Comparison of ENCODE assay signal across 30 cellular contexts in genomic region chr20:51791626-51792025, GRCh38. TPM values are rescaled to one million over a fixed set of nuclear protein-coding genes. Genes with fewer than 3 reads are reported as not detected.
"Had no signal": no experiment of that assay in that cellular context is flagged by ENCODE, and none has a peak within 500 bp of the region (broad histone marks: within the 10 kb centered on the region; RNA-seq: fewer than 3 reads in every experiment).

No MANE protein-coding gene starts in this region.

- H3K9me3 ChIP-seq: breast epithelium, colonic mucosa, esophagus squamous epithelium, gastroesophageal sphincter, heart right ventricle had no signal

- H3K27me3 ChIP-seq: breast epithelium, cardiac muscle cell, colonic mucosa had no signal

- DNase-seq: activated CD4-positive, alpha-beta T cell treated with anti-CD3 and anti-CD28 coated beads for 1 hour; activated CD4-positive, alpha-beta T cell treated with anti-CD3 and anti-CD28 coated beads for 4 hours; activated CD4-positive, alpha-beta T cell treated with anti-CD3 and anti-CD28 coated beads, Interleukin-2, amount 50 U/mL, for 1 hour; activated CD4-positive, alpha-beta T cell treated with anti-CD3 and anti-CD28 coated beads, Interleukin-2, amount 50 U/mL, for 48 hours; activated CD8-positive, alpha-beta memory T cell treated with anti-CD3 and anti-CD28 coated beads for 24 hours; activated CD8-positive, alpha-beta T cell treated with anti-CD3 and anti-CD28 coated beads for 36 hours; activated effector memory CD4-positive, alpha-beta T cell treated with Interleukin-2 at 50 U/mL for 16 hours; activated gamma-delta T cell treated with Interleukin-2 at 50 U/mL for 16 hours; activated naive CD4-positive, alpha-beta T cell treated with anti-CD3 and anti-CD28 coated beads, Interleukin-2, amount 50 U/mL, for 16 hours; activated naive CD4-positive, alpha-beta T cell treated with Interleukin-2 at 50 U/mL for 16 hours; activated T-cell treated with anti-CD3 and anti-CD28 coated beads, Interleukin-2, amount 50 U/mL, for 4 hours; amniotic stem cell; anterior cingulate cortex; central memory CD4-positive, alpha-beta T cell; cerebellar nuclear complex; colonic mucosa; effector CD8-positive, alpha-beta T cell; esophagus squamous epithelium; foreskin melanocyte; heart right ventricle; T-helper 2 cell had no signal

- H3K4me1 ChIP-seq: breast epithelium, colonic mucosa, esophagus squamous epithelium, gastroesophageal sphincter, heart right ventricle had no signal

- H3K36me3 ChIP-seq: breast epithelium, colonic mucosa, esophagus squamous epithelium, gastroesophageal sphincter, heart right ventricle had no signal

- H3K27ac ChIP-seq: breast epithelium, cardiac muscle cell, colonic mucosa, epithelial cell of prostate, esophagus squamous epithelium, gastroesophageal sphincter, heart right ventricle, VCaP had no signal

- ATAC-seq: activated CD8-positive, alpha-beta T cell treated with anti-CD3 and anti-CD28 coated beads for 36 hours; activated T-cell treated with anti-CD3 and anti-CD28 coated beads, Interleukin-2, amount 50 U/mL, for 4 hours; activated T-helper 17 cell treated with anti-CD3 and anti-CD28 coated beads, Interleukin-2, amount 50 U/mL, for 72 hours; gastroesophageal sphincter; heart right ventricle; WTC11 had no signal

- H3K4me3 ChIP-seq: breast epithelium, cardiac muscle cell, colonic mucosa, esophagus squamous epithelium, gastroesophageal sphincter, heart right ventricle had no signal

- FAIRE-seq: endometrium, endothelial cell of umbilical vein had no signal

RNA-seq across cellular contexts. Expression of gene SALL4, which starts 10.7 kb away (rescaled TPM):
- total RNA-seq: gastroesophageal sphincter had no signal
